ENCODE assay signal across 10 cellular contexts in the genomic region with DNA sequence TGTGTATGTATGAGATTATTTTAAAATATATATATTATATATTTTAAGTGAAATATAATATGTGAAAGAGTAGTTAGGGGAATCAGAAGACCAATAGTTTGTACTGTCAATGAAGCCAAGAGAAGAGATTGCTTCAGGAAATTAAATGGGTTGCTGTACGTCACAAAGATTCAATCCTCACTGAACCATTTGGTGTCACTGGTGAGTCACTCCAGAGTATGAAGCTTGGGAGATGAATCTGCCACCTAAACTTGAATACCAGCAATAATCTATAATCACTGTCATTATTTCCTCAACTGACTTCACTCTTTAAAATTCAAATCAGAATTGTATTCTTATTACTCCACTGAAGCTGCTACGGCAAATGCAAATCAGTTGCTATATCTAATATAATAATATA. TPM values are rescaled to one million over a fixed set of nuclear protein-coding genes. Genes with fewer than 3 reads are reported as not detected.
A peak's percentile ranks its signal among the peaks of the same experiment; 100 is the strongest.
DNase-seq lines count a peak whose midpoint lies in the region; ATAC-seq and TF ChIP-seq lines count a peak whose summit lies in the region.
"Had no signal": no experiment of that assay in that cellular context is flagged by ENCODE, and none has a peak within 500 bp of the region (broad histone marks: within the 10 kb centered on the region; RNA-seq: fewer than 3 reads in every experiment).

No MANE protein-coding gene starts in this region.

- DNase-seq in ELR (ENCODE audit: low read depth), result peak; percentile 74
- peak; percentile 8 for DNase-seq in SK-N-MC (ENCODE audit: low read depth, low spot score)
- DNase-seq in kidney tubule cell (ENCODE audit: low spot score), result peak; percentile 48
- DNase-seq in psoas muscle, result no peak
- no peak for DNase-seq in progenitor cell of endocrine pancreas (ENCODE audit: low spot score, unreplicated experiment)
- DNase-seq: activated naive CD8-positive, alpha-beta T cell treated with anti-CD3 and anti-CD28 coated beads for 36 hours; right cardiac atrium had no signal

- no peaks in the 10 kb centered on the region for H3K27me3 Mint-ChIP-seq in progenitor cell of endocrine pancreas
- H3K27me3 Mint-ChIP-seq: activated naive CD8-positive, alpha-beta T cell treated with anti-CD3 and anti-CD28 coated beads for 36 hours had no signal

- H3K27me3 ChIP-seq in psoas muscle (ENCODE audit: insufficient read depth in 3 of 3, low read length in 2 of 3), result no peaks in the 10 kb centered on the region

- TF ChIP-seq CTCF in psoas muscle (IDR thresholded peaks at IDR 0.05), result no peak
- no peak for TF ChIP-seq CTCF in progenitor cell of endocrine pancreas (IDR thresholded peaks at IDR 0.05; ENCODE audit: unreplicated experiment)

- H3K36me3 ChIP-seq in SK-N-MC (ENCODE audit: insufficient read depth, low read length) (no peaks in the 10 kb centered on the region), psoas muscle (ENCODE audit: insufficient read depth in 1 of 2, low read depth in 1 of 2) (no peaks in the 10 kb centered on the region)

- H3K4me1 Mint-ChIP-seq in progenitor cell of endocrine pancreas (ENCODE audit: low read depth), result peaks cover 4% of the 10 kb centered on the region
- H3K4me1 Mint-ChIP-seq: activated naive CD8-positive, alpha-beta T cell treated with anti-CD3 and anti-CD28 coated beads for 36 hours had no signal

- H3K4me3 ChIP-seq in SK-N-MC (no peak overlapping the region), psoas muscle (no peak overlapping the region)

- H3K27ac ChIP-seq in SK-N-MC (no peak overlapping the region), psoas muscle (no peak overlapping the region)

- no peak overlapping the region for H3K27ac Mint-ChIP-seq in progenitor cell of endocrine pancreas
- H3K27ac Mint-ChIP-seq: activated naive CD8-positive, alpha-beta T cell treated with anti-CD3 and anti-CD28 coated beads for 36 hours had no signal

- H3K4me3 Mint-ChIP-seq in progenitor cell of endocrine pancreas (ENCODE audit: low read depth), result no peak overlapping the region
- H3K4me3 Mint-ChIP-seq: activated naive CD8-positive, alpha-beta T cell treated with anti-CD3 and anti-CD28 coated beads for 36 hours had no signal

- ATAC-seq in HG03378 (IDR thresholded peaks at IDR 0.05; ENCODE audit: unreplicated experiment), result peak; percentile 65
- no peak for ATAC-seq in psoas muscle
- no peak for ATAC-seq in HG02678 (IDR thresholded peaks at IDR 0.05; ENCODE audit: unreplicated experiment)
- ATAC-seq in HG02973 (IDR thresholded peaks at IDR 0.05; ENCODE audit: unreplicated experiment), result no peak
- ATAC-seq: right cardiac atrium had no signal

- no peaks in the 10 kb centered on the region for H3K4me1 ChIP-seq in psoas muscle

- WGBS in psoas muscle, 3 donors, result 64 to 76% (median 74%) methylated on average over 2 of the region's 2 CpGs

- H3K36me3 Mint-ChIP-seq in progenitor cell of endocrine pancreas (ENCODE audit: insufficient read depth), result no peaks in the 10 kb centered on the region
- H3K36me3 Mint-ChIP-seq: activated naive CD8-positive, alpha-beta T cell treated with anti-CD3 and anti-CD28 coated beads for 36 hours had no signal

- no peak overlapping the region for H3K9ac ChIP-seq in SK-N-MC (ENCODE audit: insufficient read length)

- H3K9me3 Mint-ChIP-seq in progenitor cell of endocrine pancreas (ENCODE audit: low read depth), result no peaks in the 10 kb centered on the region
- H3K9me3 Mint-ChIP-seq: activated naive CD8-positive, alpha-beta T cell treated with anti-CD3 and anti-CD28 coated beads for 36 hours had no signal

- H3K9me3 ChIP-seq in SK-N-MC (ENCODE audit: low read depth, low read length) (no peaks in the 10 kb centered on the region), psoas muscle (no peaks in the 10 kb centered on the region)

- intact Hi-C loops in psoas muscle (cut with DNase I), result no loop called here

RNA-seq across cellular contexts. Expression of a gene that starts 41.9 kb away (rescaled TPM):
- total RNA-seq in psoas muscle (1 to 10 TPM in 1 of 4 donors, under 1 TPM in 3; 0.34 to 1.1 (median 0.41) TPM), progenitor cell of endocrine pancreas (23.5 and 23.7 TPM in 2 replicates)
- polyA plus RNA-seq in psoas muscle, result under 1 TPM; 0.06 to 0.10 (median 0.08) TPM
- total RNA-seq: activated naive CD8-positive, alpha-beta T cell treated with anti-CD3 and anti-CD28 coated beads for 36 hours had no signal

Comparison
In these comparisons a context has a peak if more than half of its experiments do, and no peak if none do; other contexts are left out.
1. DNase-seq: peak in ELR (single experiment), SK-N-MC (single experiment) and kidney tubule cell (single experiment); none in psoas muscle (0 of 2) and progenitor cell of endocrine pancreas (single experiment).
2. RNA of a gene that starts 41.9 kb away (total RNA-seq): 23.5 to 23.7 TPM in progenitor cell of endocrine pancreas; 0.34 to 1.1 TPM in psoas muscle; every median in the first group is over 10 times any median in the second.